ENCODE assay signal across 1 cellular context in genomic region chr13:25172303-25172630, GRCh38.
TF ChIP-seq lines count a peak whose summit lies in the region.

No MANE protein-coding gene starts in this region.

TF ChIP-seq in neural cell, 6 proteins besides CTCF, POLR2A, EP300 and RAD21 (continued from another document):
- no peak for TF ChIP-seq REST (IDR thresholded peaks at IDR 0.05; ENCODE audit: borderline replicate concordance)
- no peak for TF ChIP-seq MXI1 (conservative IDR thresholded peaks at IDR 0.05; ENCODE audit: poor library complexity, severe bottlenecking)
- no peak for TF ChIP-seq SMC3 (conservative IDR thresholded peaks at IDR 0.05; ENCODE audit: poor library complexity)
